ENCODE assay signal across 17 cellular contexts in genomic region chr3:128532007-128532983, GRCh38. TPM values are rescaled to one million over a fixed set of nuclear protein-coding genes. Genes with fewer than 3 reads are reported as not detected.
"Had no signal": no experiment of that assay in that cellular context is flagged by ENCODE, and none has a peak within 500 bp of the region (broad histone marks: within the 10 kb centered on the region; RNA-seq: fewer than 3 reads in every experiment).

No MANE protein-coding gene starts in this region.

- H3K27me3 ChIP-seq: upper lobe of left lung had no signal

- H3K4me1 ChIP-seq: breast epithelium, foreskin keratinocyte, sigmoid colon, suprapubic skin had no signal

- H3K36me3 Mint-ChIP-seq: activated CD8-positive, alpha-beta memory T cell treated with anti-CD3 and anti-CD28 coated beads, Interleukin-2, amount 10 ng/mL, durations not matched to agents 7 days and 5 days; activated naive CD8-positive, alpha-beta T cell treated with anti-CD3 and anti-CD28 coated beads, Interleukin-2, amount 10 ng/mL, durations not matched to agents 7 days and 5 days; natural killer cell had no signal

- H3K4me1 Mint-ChIP-seq: activated CD8-positive, alpha-beta memory T cell treated with anti-CD3 and anti-CD28 coated beads, Interleukin-2, amount 10 ng/mL, durations not matched to agents 7 days and 5 days; activated naive CD8-positive, alpha-beta T cell treated with anti-CD3 and anti-CD28 coated beads, Interleukin-2, amount 10 ng/mL, durations not matched to agents 7 days and 5 days; natural killer cell had no signal

- H3K9me3 Mint-ChIP-seq: activated naive CD8-positive, alpha-beta T cell treated with anti-CD3 and anti-CD28 coated beads, Interleukin-2, amount 10 ng/mL, durations not matched to agents 7 days and 5 days; natural killer cell had no signal

- H3K36me3 ChIP-seq: breast epithelium, left lung, sigmoid colon, suprapubic skin, upper lobe of left lung had no signal

- ATAC-seq: activated CD4-positive, CD25-positive, alpha-beta regulatory T cell treated with anti-CD3 and anti-CD28 coated beads, Interleukin-2, amount 50 U/mL, for 24 hours; activated CD8-positive, alpha-beta memory T cell treated with anti-CD3 and anti-CD28 coated beads, Interleukin-2, amount 10 ng/mL, durations not matched to agents 7 days and 5 days; foreskin keratinocyte; left lung; natural killer cell had no signal

- DNase-seq: activated CD4-positive, alpha-beta T cell treated with anti-CD3 and anti-CD28 coated beads, Interleukin-2, amount 50 U/mL, for 4 hours; activated CD8-positive, alpha-beta memory T cell treated with anti-CD3 and anti-CD28 coated beads, Interleukin-2, amount 10 ng/mL, durations not matched to agents 7 days and 5 days; activated naive CD8-positive, alpha-beta T cell treated with anti-CD3 and anti-CD28 coated beads, Interleukin-2, amount 10 ng/mL, durations not matched to agents 7 days and 5 days; activated T-cell treated with anti-CD3 and anti-CD28 coated beads, Interleukin-2, amount 50 U/mL, for 48 hours; aorta; dorsolateral prefrontal cortex; foreskin keratinocyte; left lung; natural killer cell; sigmoid colon; stimulated activated CD4-positive, alpha-beta T cell treated with anti-CD3 and anti-CD28 coated beads, Interleukin-12 subunit alpha, Interleukin-12 subunit beta, amount 100 ng/mL, for 4 hours; stimulated activated naive CD4-positive, alpha-beta T cell treated with Interleukin-2 at 50 U/mL for 16 hours; upper lobe of left lung had no signal

- H3K4me3 Mint-ChIP-seq: activated CD8-positive, alpha-beta memory T cell treated with anti-CD3 and anti-CD28 coated beads, Interleukin-2, amount 10 ng/mL, durations not matched to agents 7 days and 5 days; activated naive CD8-positive, alpha-beta T cell treated with anti-CD3 and anti-CD28 coated beads, Interleukin-2, amount 10 ng/mL, durations not matched to agents 7 days and 5 days; natural killer cell had no signal

- H3K4me3 ChIP-seq: breast epithelium, dorsolateral prefrontal cortex, left lung, sigmoid colon, suprapubic skin, upper lobe of left lung had no signal

- H3K27ac Mint-ChIP-seq: activated CD8-positive, alpha-beta memory T cell treated with anti-CD3 and anti-CD28 coated beads, Interleukin-2, amount 10 ng/mL, durations not matched to agents 7 days and 5 days; activated naive CD8-positive, alpha-beta T cell treated with anti-CD3 and anti-CD28 coated beads, Interleukin-2, amount 10 ng/mL, durations not matched to agents 7 days and 5 days; natural killer cell had no signal

- H3K27ac ChIP-seq: breast epithelium, dorsolateral prefrontal cortex, foreskin keratinocyte, left lung, sigmoid colon, suprapubic skin had no signal

- FAIRE-seq: TTC549 had no signal

RNA-seq across cellular contexts. Expression of gene GATA2, which starts 39.3 kb away (rescaled TPM):
- total RNA-seq: activated naive CD8-positive, alpha-beta T cell treated with anti-CD3 and anti-CD28 coated beads, Interleukin-2, amount 10 ng/mL, durations not matched to agents 7 days and 5 days; foreskin keratinocyte had no signal
- polyA plus RNA-seq: foreskin keratinocyte had no signal
